ENCODE assay signal across 7 cellular contexts in the genomic region with DNA sequence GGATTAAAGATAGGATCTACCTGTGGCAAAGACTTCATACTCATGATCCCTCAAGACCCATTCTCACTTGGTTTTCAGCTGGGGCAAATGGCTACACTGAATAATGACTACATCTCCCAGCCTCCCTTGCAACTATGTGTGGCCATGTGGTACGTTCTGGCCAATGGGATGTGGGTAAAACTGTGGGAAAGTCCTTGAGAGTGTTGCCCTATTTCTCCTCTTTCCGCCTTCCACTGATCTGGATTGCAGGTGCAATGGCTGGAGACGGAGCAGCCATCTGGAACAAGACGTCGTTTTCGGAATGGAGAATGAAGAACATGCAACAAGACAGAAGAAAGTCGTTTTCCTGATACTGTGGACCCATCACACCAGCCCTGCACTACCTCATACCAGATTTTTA.
DNase-seq lines count a peak whose midpoint lies in the region; ATAC-seq and TF ChIP-seq lines count a peak whose summit lies in the region.

No MANE protein-coding gene starts in this region.

- H3K27ac ChIP-seq in HEK293 (ENCODE audit: extremely low read depth, low read depth, low read length) = no peak overlapping the region

- no peaks in the 10 kb centered on the region; a peak in 1 of 3 replicates for H3K36me3 ChIP-seq in HEK293 (ENCODE audit: control insufficient read depth in 2 of 2, insufficient read depth in 1 of 2, low read length in 2 of 2)

- CTCF ChIA-PET in HEK293 (lab: Yijun Ruan, JAX) = interaction anchor here (0.5 to 2.1 kb wide), 5 partner anchors 8 to 254 kb away, joined by 4 to 15 read pairs (median 6); no protein-coding TSS in a partner anchor

- H3K27me3 Mint-ChIP-seq in stimulated activated naive CD8-positive, alpha-beta T cell treated with anti-CD3 and anti-CD28 coated beads, Interleukin-15, amount 100 ng/mL, for 72 hours = peaks cover 10% of the 10 kb centered on the region

- H3K27ac Mint-ChIP-seq in stimulated activated naive CD8-positive, alpha-beta T cell treated with anti-CD3 and anti-CD28 coated beads, Interleukin-15, amount 100 ng/mL, for 72 hours = no peak overlapping the region

- H3K9me3 Mint-ChIP-seq in stimulated activated naive CD8-positive, alpha-beta T cell treated with anti-CD3 and anti-CD28 coated beads, Interleukin-15, amount 100 ng/mL, for 72 hours = no peaks in the 10 kb centered on the region

- no peak for ATAC-seq in HG02763 (IDR thresholded peaks at IDR 0.05; ENCODE audit: unreplicated experiment)
- no peak for ATAC-seq in stimulated activated naive CD8-positive, alpha-beta T cell treated with anti-CD3 and anti-CD28 coated beads, Interleukin-15, amount 100 ng/mL, for 72 hours

- H3K9me3 ChIP-seq in HEK293 (ENCODE audit: control insufficient read depth, insufficient read depth, low read depth, low read length) = no peaks in the 10 kb centered on the region

- TF ChIP-seq CTCF in GM12865 (IDR thresholded peaks at IDR 0.05; ENCODE audit: insufficient read depth, low read depth, low read length, missing control alignments) (no peak), HEK293 (tag by site-specific recombination; IDR thresholded peaks at IDR 0.05) (no peak)

- H3K4me3 Mint-ChIP-seq in stimulated activated naive CD8-positive, alpha-beta T cell treated with anti-CD3 and anti-CD28 coated beads, Interleukin-15, amount 100 ng/mL, for 72 hours = no peak overlapping the region

- H3K4me1 Mint-ChIP-seq in stimulated activated naive CD8-positive, alpha-beta T cell treated with anti-CD3 and anti-CD28 coated beads, Interleukin-15, amount 100 ng/mL, for 72 hours = peaks cover 26% of the 10 kb centered on the region

- no peaks in the 10 kb centered on the region for H3K4me1 ChIP-seq in HEK293 (ENCODE audit: control insufficient read depth, insufficient read depth, low read length)

- DNase-seq in GM12865 (ENCODE audit: low read depth) = peak; percentile 79
- peak; percentile 28 for DNase-seq in RPMI8226
- DNase-seq in inferior parietal cortex (ENCODE audit: extremely low spot score) = peak; percentile 60
- DNase-seq in NCI-H1417 treated with DMSO at 0.1 percent for 48 hours (lab: John Stamatoyannopoulos, UW) = no peak
- DNase-seq in stimulated activated naive CD8-positive, alpha-beta T cell treated with anti-CD3 and anti-CD28 coated beads, Interleukin-15, amount 100 ng/mL, for 72 hours = no peak

- POLR2A ChIA-PET in HEK293 (lab: Yijun Ruan, JAX) = interaction anchor here (0.6 kb wide), 1 partner anchor 11 kb away, joined by 7 read pairs; no protein-coding TSS in a partner anchor

- H3K4me3 ChIP-seq in GM12865 (ENCODE audit: low read depth, low read length) (no peak overlapping the region), HEK293 (ENCODE audit: low read depth, low read length) (no peak overlapping the region)

TF ChIP-seq in HEK293, 187 proteins besides CTCF, POLR2A, EP300 and RAD21:
- TF ChIP-seq WT1 (tag by site-specific recombination; IDR thresholded peaks at IDR 0.05) (no peak), SETDB1 (IDR thresholded peaks at IDR 0.05; ENCODE audit: insufficient read length, low read length) (peak; percentile 76), ZNF76 (tag by site-specific recombination; IDR thresholded peaks at IDR 0.05; ENCODE audit: borderline replicate concordance, low read depth) (0 out of 2 replicates have a peak, but pooled peaks have one; percentile 42)

Comparison
In these comparisons a context has a peak if more than half of its experiments do, and no peak if none do; other contexts are left out.
1. DNase-seq: peak in GM12865 (single experiment), RPMI8226 (single experiment) and inferior parietal cortex (single experiment); none in NCI-H1417 treated with DMSO at 0.1 percent for 48 hours (single experiment) and stimulated activated naive CD8-positive, alpha-beta T cell treated with anti-CD3 and anti-CD28 coated beads, Interleukin-15, amount 100 ng/mL, for 72 hours (0 of 2).